9 cellular contexts compared by ENCODE assay signal in the genomic region with DNA sequence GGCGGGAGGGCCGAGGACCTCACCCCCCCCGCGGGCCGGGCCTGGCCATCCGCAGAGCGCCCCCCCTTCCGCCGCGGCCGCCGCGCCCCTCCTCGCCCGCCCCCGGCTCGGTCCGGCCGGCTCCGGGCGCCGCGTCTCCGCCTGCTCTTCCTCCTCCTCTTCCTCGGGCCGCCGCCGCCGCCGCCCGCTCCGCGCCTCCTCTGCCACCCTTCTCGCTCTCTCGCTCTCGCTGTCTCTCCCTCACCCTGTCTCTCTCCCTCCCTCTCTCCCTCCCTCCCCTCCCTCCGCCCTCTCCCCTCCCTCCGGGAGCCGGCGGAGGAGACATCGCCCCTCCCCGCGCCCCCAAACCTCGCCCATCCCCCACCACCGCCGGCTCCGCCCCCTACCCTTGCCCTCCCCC. TPM values are rescaled to one million over a fixed set of nuclear protein-coding genes. Genes with fewer than 3 reads are reported as not detected.
DNase-seq lines count a peak whose midpoint lies in the region; TF ChIP-seq lines count a peak whose summit lies in the region.
"Had no signal": no experiment of that assay in that cellular context is flagged by ENCODE, and none has a peak within 500 bp of the region (broad histone marks: within the 10 kb centered on the region; RNA-seq: fewer than 3 reads in every experiment).

A gene (minus strand): TSS at position 237 of the 400 bp plus-strand sequence. CDS start 2,883 bp downstream, outside the sequence.

- H3K9me3 ChIP-seq in ES-I3 (ENCODE audit: control insufficient read depth, insufficient read depth, low read length) (no peaks in the 10 kb centered on the region), sigmoid colon (no peaks in the 10 kb centered on the region)

- intact Hi-C loops in sigmoid colon (cut with DNase I), result no loop called here

- H3K27me3 ChIP-seq in sigmoid colon, result peaks cover 24 to 86% (median 66%) of the 10 kb centered on the region in 3 donors

- TF ChIP-seq EP300 in sigmoid colon (IDR thresholded peaks at IDR 0.05), result no peak

- H3K36me3 ChIP-seq in ES-I3 (ENCODE audit: insufficient read depth, low read length), result no peaks in the 10 kb centered on the region
- no peaks in the 10 kb centered on the region for H3K36me3 ChIP-seq in sigmoid colon

- DNase-seq in RKO (ENCODE audit: low spot score) (peak; percentile 60), fibroblast of the aortic adventitia (ENCODE audit: low read depth) (no peak), sigmoid colon (no peak), GM10248 (ENCODE audit: extremely low spot score) (no peak), germinal center (ENCODE audit: low spot score) (no peak)
- DNase-seq in activated effector memory CD4-positive, alpha-beta T cell treated with anti-CD3 and anti-CD28 coated beads, Interleukin-2, amount 50 U/mL, for 16 hours, result no peak
- no peak for DNase-seq in central memory CD4-positive, alpha-beta T cell
- DNase-seq: activated gamma-delta T cell had no signal

- H3K4me3 ChIP-seq in fibroblast of the aortic adventitia (ENCODE audit: low read depth, low read length) (peak within 1 kb of the TSS; percentile 61), sigmoid colon (peak within 1 kb of the TSS in 3 of 4 donors; percentile 25 to 43 (median 41))

- POLR2A ChIA-PET in GM10248 (lab: Yijun Ruan, JAX), result no interaction called here

- peak within 1 kb of the TSS; percentile 38; the same call in 1 of the 2 replicates for H3K9ac ChIP-seq in ES-I3 (ENCODE audit: low read depth, low read length)

- TF ChIP-seq POLR2A in sigmoid colon (IDR thresholded peaks at IDR 0.05), result no peak

- 4 to 11% methylated on average over 40 to 46 of the region's 47 CpGs for WGBS in sigmoid colon, 2 donors

- H3K27ac ChIP-seq in sigmoid colon, result no peak within 1 kb of the TSS

- peaks cover 18% of the 10 kb centered on the region; the same call in 1 of the 2 replicates for H3K4me1 ChIP-seq in ES-I3 (ENCODE audit: insufficient read depth, low read length)
- peaks cover 0 to 26% (median 25%) of the 10 kb centered on the region in 4 donors for H3K4me1 ChIP-seq in sigmoid colon

- TF ChIP-seq CTCF in fibroblast of the aortic adventitia (IDR thresholded peaks at IDR 0.05; ENCODE audit: insufficient read depth, low read length) (no peak), sigmoid colon (IDR thresholded peaks at IDR 0.05) (no peak), GM10248 (IDR thresholded peaks at IDR 0.05; ENCODE audit: control extremely low read depth, extremely low read depth, low read depth, missing control alignments) (no peak)

- CTCF ChIA-PET in GM10248 (lab: Yijun Ruan, JAX), result no interaction called here

RNA-seq across cellular contexts. Expression of the gene that starts here (rescaled TPM):
- total RNA-seq in fibroblast of the aortic adventitia (ENCODE audit: low replicate concordance) (2.6 and 4.2 TPM in 2 replicates), sigmoid colon (1 to 10 TPM in 2 of 4 donors, under 1 TPM in 2; under 0.01 to 1.2 (median 0.54) TPM)
- polyA plus RNA-seq in sigmoid colon, result under 1 TPM in 1 of 3 donors, not detected in 2; 0.19 TPM
